In genomic region chr4:115292320-115293092, GRCh38 we compare ENCODE assay signal across 17 cellular contexts.
A peak's percentile ranks its signal among the peaks of the same experiment; 100 is the strongest.
DNase-seq lines count a peak whose midpoint lies in the region; ATAC-seq lines count a peak whose summit lies in the region.
"Had no signal": no experiment of that assay in that cellular context is flagged by ENCODE, and none has a peak within 500 bp of the region (broad histone marks: within the 10 kb centered on the region; RNA-seq: fewer than 3 reads in every experiment).

No MANE protein-coding gene starts in this region.

- ATAC-seq in GM18508 (IDR thresholded peaks at IDR 0.05; ENCODE audit: insufficient read depth, unreplicated experiment) (peak; percentile 86), GM21447 (IDR thresholded peaks at IDR 0.05; ENCODE audit: unreplicated experiment) (peak; percentile 74), HG03175 (IDR thresholded peaks at IDR 0.05; ENCODE audit: unreplicated experiment) (peak; percentile 79), Right ventricle myocardium inferior (no peak), GM21390 (IDR thresholded peaks at IDR 0.05; ENCODE audit: unreplicated experiment) (no peak)
- ATAC-seq: left cardiac atrium; naive thymus-derived CD8-positive, alpha-beta T cell; stimulated activated memory B cell treated with anti-CD40 and anti-IgM and Interleukin-4, amounts not matched to agents 10 μg/mL and 1 μg/mL and 100 μg/mL, for 72 hours had no signal

- intact Hi-C loops in Right ventricle myocardium inferior (cut with DNase I), result no loop called here

- DNase-seq in UCSD-AML1 (lab: John Stamatoyannopoulos, UW; ENCODE audit: unreplicated experiment), result peak; percentile 15
- DNase-seq in Right ventricle myocardium inferior (ENCODE audit: missing footprints), result no peak
- no peak for DNase-seq in NCI-H1105 treated with DMSO at 0.1 percent for 48 hours (lab: John Stamatoyannopoulos, UW)
- DNase-seq in H4 (ENCODE audit: low spot score), result no peak
- DNase-seq: activated CD8-positive, alpha-beta memory T cell treated with anti-CD3 and anti-CD28 coated beads, Interleukin-2, amount 50 U/mL, for 4 hours; caudate nucleus; left cardiac atrium; naive thymus-derived CD8-positive, alpha-beta T cell; NCI-H1694 treated with DMSO at 0.1 percent for 48 hours; NCI-H82; retina; stimulated activated CD4-positive, alpha-beta T cell treated with anti-CD3 and anti-CD28 coated beads, Interleukin-4, amount 100 ng/mL, for 1 hour had no signal

Comparison
In these comparisons a context has a peak if more than half of its experiments do, and no peak if none do; other contexts are left out.
1. ATAC-seq: peak in GM18508 (single experiment), GM21447 (single experiment) and HG03175 (single experiment); none in Right ventricle myocardium inferior (single experiment) and GM21390 (single experiment).